Comparison of ENCODE assay signal across 21 cellular contexts in the genomic region with DNA sequence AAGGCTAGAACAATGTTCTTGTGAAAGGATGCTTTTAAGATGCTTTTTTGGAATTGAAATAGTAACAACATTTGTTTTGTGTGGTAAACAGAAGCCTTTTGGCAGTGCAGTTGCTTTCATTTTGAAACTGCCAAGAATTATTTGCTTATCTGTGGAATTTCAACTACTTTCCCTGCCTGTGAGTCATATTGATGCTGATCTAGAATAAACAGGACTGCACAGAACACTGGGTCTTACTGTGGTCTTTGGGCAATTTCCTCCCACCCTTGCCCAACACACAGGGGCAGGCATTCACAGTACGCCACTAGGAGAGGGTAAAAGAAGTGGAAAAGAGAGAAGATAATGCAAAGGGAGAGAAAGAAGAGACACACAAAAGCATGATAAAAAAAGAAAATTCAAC.
DNase-seq lines count a peak whose midpoint lies in the region; ATAC-seq, FAIRE-seq and TF ChIP-seq lines count a peak whose summit lies in the region.
"Had no signal": no experiment of that assay in that cellular context is flagged by ENCODE, and none has a peak within 500 bp of the region (broad histone marks: within the 10 kb centered on the region; RNA-seq: fewer than 3 reads in every experiment).

No MANE protein-coding gene starts in this region.

- H3K4me3 Mint-ChIP-seq in GM23338 = no peak overlapping the region
- H3K4me3 Mint-ChIP-seq: activated naive CD8-positive, alpha-beta T cell treated with anti-CD3 and anti-CD28 coated beads, Interleukin-2, amount 10 ng/mL, durations not matched to agents 7 days and 5 days; nephron progenitor cell; stimulated activated naive B cell treated with anti-CD40 and anti-IgM and Interleukin-4, amounts not matched to agents 10 μg/mL and 1 μg/mL and 100 μg/mL, for 72 hours; T-helper 1 cell treated with Interleukin-12 subunit alpha and Interleukin-12 subunit beta and Interleukin-4 antibody, amounts not matched to agents 30 μg/mL and 1 μg/mL, for 36 hours had no signal

- peaks cover 21% of the 10 kb centered on the region for H3K4me1 ChIP-seq in adipocyte (ENCODE audit: control insufficient read depth, insufficient read depth, low read length)
- H3K4me1 ChIP-seq in GM23338 (ENCODE audit: insufficient read depth) = no peaks in the 10 kb centered on the region
- H3K4me1 ChIP-seq: BE2C, esophagus muscularis mucosa, left ventricle myocardium inferior, sigmoid colon, uterus had no signal

- H3K9ac ChIP-seq in adipocyte (ENCODE audit: low read length) = peak overlapping the region; percentile 22

- H3K79me2 ChIP-seq in GM23338 (replicated peaks; ENCODE audit: insufficient read depth) = no peaks in the 10 kb centered on the region

- H3K27ac ChIP-seq in GM23338 (ENCODE audit: low read depth) = no peak overlapping the region
- H3K27ac ChIP-seq: coronary artery, esophagus muscularis mucosa, left ventricle myocardium inferior, sigmoid colon, uterus had no signal

- H3K36me3 Mint-ChIP-seq in GM23338 (ENCODE audit: low read depth) = no peaks in the 10 kb centered on the region
- H3K36me3 Mint-ChIP-seq: activated naive CD8-positive, alpha-beta T cell treated with anti-CD3 and anti-CD28 coated beads, Interleukin-2, amount 10 ng/mL, durations not matched to agents 7 days and 5 days; stimulated activated naive B cell treated with anti-CD40 and anti-IgM and Interleukin-4, amounts not matched to agents 10 μg/mL and 1 μg/mL and 100 μg/mL, for 72 hours had no signal

- peak; percentile 27 for FAIRE-seq in H54 (lab: Jason Lieb, UNC)

- peaks cover 8% of the 10 kb centered on the region for H3K9me3 ChIP-seq in adipocyte (ENCODE audit: control insufficient read depth, low read length)
- H3K9me3 ChIP-seq: BE2C, esophagus muscularis mucosa, uterus had no signal

- TF ChIP-seq CTCF in retinal pigment epithelial cell (conservative IDR thresholded peaks at IDR 0.05; ENCODE audit: low read depth, low read length) = no peak
- TF ChIP-seq CTCF in GM23338 (conservative IDR thresholded peaks at IDR 0.05; ENCODE audit: low read depth in 2 of 2) = no peak

- H3K27me3 Mint-ChIP-seq in GM23338 (ENCODE audit: insufficient read depth, low read depth, poor library complexity) = no peaks in the 10 kb centered on the region
- H3K27me3 Mint-ChIP-seq: activated naive CD8-positive, alpha-beta T cell treated with anti-CD3 and anti-CD28 coated beads, Interleukin-2, amount 10 ng/mL, durations not matched to agents 7 days and 5 days; stimulated activated naive B cell treated with anti-CD40 and anti-IgM and Interleukin-4, amounts not matched to agents 10 μg/mL and 1 μg/mL and 100 μg/mL, for 72 hours had no signal

- no peaks in the 10 kb centered on the region for H3K9me2 ChIP-seq in GM23338 (ENCODE audit: insufficient read depth)

- peak overlapping the region; percentile 50 for H3K4me3 ChIP-seq in adipocyte (ENCODE audit: low read length)
- no peak overlapping the region for H3K4me3 ChIP-seq in retinal pigment epithelial cell (ENCODE audit: low read length)
- no peak overlapping the region for H3K4me3 ChIP-seq in GM23338
- H3K4me3 ChIP-seq: coronary artery, esophagus muscularis mucosa, left ventricle myocardium inferior, sigmoid colon, uterus had no signal

- ATAC-seq in HG03571 (IDR thresholded peaks at IDR 0.05; ENCODE audit: unreplicated experiment) (no peak), GM23338 (no peak)
- ATAC-seq: stimulated activated naive B cell treated with anti-CD40 and anti-IgM and Interleukin-4, amounts not matched to agents 10 μg/mL and 1 μg/mL and 100 μg/mL, for 72 hours had no signal

- no peaks in the 10 kb centered on the region for H3K36me3 ChIP-seq in adipocyte (ENCODE audit: control insufficient read depth, insufficient read depth, low read length, severe bottlenecking)
- no peaks in the 10 kb centered on the region for H3K36me3 ChIP-seq in GM23338 (ENCODE audit: insufficient read depth)
- H3K36me3 ChIP-seq: BE2C, esophagus muscularis mucosa, left ventricle myocardium inferior, sigmoid colon, uterus had no signal

- H3K4me2 ChIP-seq in GM23338 = no peak overlapping the region

- H4K20me1 ChIP-seq in GM23338 (replicated peaks; ENCODE audit: insufficient read depth) = no peaks in the 10 kb centered on the region

- H3K27me3 ChIP-seq in adipocyte (replicated peaks; ENCODE audit: control insufficient read depth, insufficient read depth, low read length) = no peaks in the 10 kb centered on the region
- no peaks in the 10 kb centered on the region for H3K27me3 ChIP-seq in GM23338 (ENCODE audit: insufficient read depth)
- H3K27me3 ChIP-seq: BE2C, esophagus muscularis mucosa, sigmoid colon, uterus had no signal

- no peaks in the 10 kb centered on the region for H3K4me1 Mint-ChIP-seq in GM23338
- H3K4me1 Mint-ChIP-seq: activated naive CD8-positive, alpha-beta T cell treated with anti-CD3 and anti-CD28 coated beads, Interleukin-2, amount 10 ng/mL, durations not matched to agents 7 days and 5 days; nephron progenitor cell; stimulated activated naive B cell treated with anti-CD40 and anti-IgM and Interleukin-4, amounts not matched to agents 10 μg/mL and 1 μg/mL and 100 μg/mL, for 72 hours had no signal

- no peak overlapping the region for H3K27ac Mint-ChIP-seq in GM23338
- H3K27ac Mint-ChIP-seq: activated naive CD8-positive, alpha-beta T cell treated with anti-CD3 and anti-CD28 coated beads, Interleukin-2, amount 10 ng/mL, durations not matched to agents 7 days and 5 days; nephron progenitor cell; stimulated activated naive B cell treated with anti-CD40 and anti-IgM and Interleukin-4, amounts not matched to agents 10 μg/mL and 1 μg/mL and 100 μg/mL, for 72 hours; T-helper 1 cell treated with Interleukin-12 subunit alpha and Interleukin-12 subunit beta and Interleukin-4 antibody, amounts not matched to agents 30 μg/mL and 1 μg/mL, for 36 hours had no signal

- H2AFZ ChIP-seq in GM23338 = no peak overlapping the region

- no peaks in the 10 kb centered on the region for H3F3A ChIP-seq in GM23338 (replicated peaks; ENCODE audit: low read depth)

- peaks cover 5% of the 10 kb centered on the region; the same call in 1 of the 3 replicates for H3K9me3 Mint-ChIP-seq in GM23338
- H3K9me3 Mint-ChIP-seq: T-helper 1 cell treated with Interleukin-12 subunit alpha and Interleukin-12 subunit beta and Interleukin-4 antibody, amounts not matched to agents 30 μg/mL and 1 μg/mL, for 36 hours had no signal

- no peak for TF ChIP-seq POLR2A in H54 (IDR thresholded peaks at IDR 0.05; ENCODE audit: low read depth, low read length)

- DNase-seq in H54 (ENCODE audit: insufficient read length, low spot score) = peak; percentile 1
- peak; percentile 76 for DNase-seq in adipocyte (ENCODE audit: low read depth)
- DNase-seq in glomerular endothelial cell (ENCODE audit: extremely low read depth, low read depth, low spot score) = peak; percentile 14
- peak; percentile 74 for DNase-seq in retinal pigment epithelial cell (ENCODE audit: low read depth)
- DNase-seq in GM23338 (ENCODE audit: low spot score) = no peak
- DNase-seq in NCI-H2227 treated with DMSO at 0.1 percent for 48 hours (lab: John Stamatoyannopoulos, UW) = no peak
- no peak for DNase-seq in effector CD8-positive, alpha-beta T cell (lab: John Stamatoyannopoulos, UW)
- DNase-seq: activated CD4-positive, CD25-positive, alpha-beta regulatory T cell treated with anti-CD3 and anti-CD28 coated beads, Interleukin-2, amount 50 U/mL, for 72 hours; activated naive CD8-positive, alpha-beta T cell treated with anti-CD3 and anti-CD28 coated beads, Interleukin-2, amount 10 ng/mL, durations not matched to agents 7 days and 5 days; BE2C; left ventricle myocardium inferior; NCI-H1930; NCI-H748 treated with DMSO at 0.1 percent for 48 hours; nephron progenitor cell; sigmoid colon; stimulated activated naive B cell treated with anti-CD40 and anti-IgM and Interleukin-4, amounts not matched to agents 10 μg/mL and 1 μg/mL and 100 μg/mL, for 72 hours; uterus had no signal

TF ChIP-seq in GM23338, 12 proteins besides CTCF, POLR2A, EP300 and RAD21 (continues in another document):
- no peak for TF ChIP-seq EZH2phosphoT487 (IDR thresholded peaks at IDR 0.05; ENCODE audit: unreplicated experiment)
- TF ChIP-seq STAT1 (IDR thresholded peaks at IDR 0.05; ENCODE audit: unreplicated experiment) = no peak
- TF ChIP-seq CREB1 (CRISPR knock-in tag; IDR thresholded peaks at IDR 0.05; ENCODE audit: low read depth) = no peak
- no peak for TF ChIP-seq ZNF331 (CRISPR knock-in tag; IDR thresholded peaks at IDR 0.05; ENCODE audit: low read depth)
- no peak for TF ChIP-seq JUNB (IDR thresholded peaks at IDR 0.05; ENCODE audit: unreplicated experiment)
- TF ChIP-seq NANOG (IDR thresholded peaks at IDR 0.05; ENCODE audit: borderline replicate concordance) = no peak
- no peak for TF ChIP-seq EZH2 (IDR thresholded peaks at IDR 0.05; ENCODE audit: low read depth, unreplicated experiment)

Comparison
In these comparisons a context has a peak if more than half of its experiments do, and no peak if none do; other contexts are left out.
1. DNase-seq: peak in H54 (single experiment), adipocyte (single experiment), glomerular endothelial cell (single experiment) and retinal pigment epithelial cell (single experiment); none in GM23338 (single experiment), NCI-H2227 treated with DMSO at 0.1 percent for 48 hours (single experiment) and effector CD8-positive, alpha-beta T cell (single experiment).